ENCODE assay signal across 20 cellular contexts in the genomic region with DNA sequence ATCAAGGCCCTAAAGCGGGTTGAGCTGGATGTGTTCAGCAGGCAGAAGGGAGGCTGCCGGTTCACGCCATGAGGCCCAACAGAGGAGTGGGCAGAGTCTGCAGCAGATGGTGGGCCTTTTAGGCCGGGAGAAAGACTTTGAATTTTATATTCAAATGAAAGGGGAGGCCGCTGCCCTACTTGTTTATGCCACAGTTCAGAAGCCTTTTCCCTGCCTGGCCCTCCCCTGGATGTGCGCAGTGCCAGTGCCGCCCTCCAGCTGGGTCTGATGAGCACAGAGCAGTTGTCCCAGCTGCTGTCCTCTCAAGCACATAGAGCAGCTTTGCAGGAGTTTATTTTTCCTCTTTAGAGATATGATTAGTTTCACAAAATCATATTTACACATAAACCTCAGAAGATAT. TPM values are rescaled to one million over a fixed set of nuclear protein-coding genes. Genes with fewer than 3 reads are reported as not detected.
DNase-seq lines count a peak whose midpoint lies in the region; ATAC-seq and TF ChIP-seq lines count a peak whose summit lies in the region.
"Had no signal": no experiment of that assay in that cellular context is flagged by ENCODE, and none has a peak within 500 bp of the region (broad histone marks: within the 10 kb centered on the region; RNA-seq: fewer than 3 reads in every experiment).

No MANE protein-coding gene starts in this region.

- H3K27ac Mint-ChIP-seq in naive thymus-derived CD4-positive, alpha-beta T cell, result no peak overlapping the region

- H3K27me3 Mint-ChIP-seq in naive thymus-derived CD4-positive, alpha-beta T cell, result peaks cover 0 to 16% (median 4%) of the 10 kb centered on the region in 5 donors

- intact Hi-C loops in naive thymus-derived CD4-positive, alpha-beta T cell (cut with micrococcal nuclease), result no loop called here

- TF ChIP-seq CTCF in brain microvascular endothelial cell (IDR thresholded peaks at IDR 0.05; ENCODE audit: low read depth, low read length, missing control alignments), result no peak

- H3K4me3 ChIP-seq in naive thymus-derived CD4-positive, alpha-beta T cell (ENCODE audit: low read length), result no peak overlapping the region
- no peak overlapping the region for H3K4me3 ChIP-seq in brain microvascular endothelial cell (ENCODE audit: low read depth, low read length)
- H3K4me3 ChIP-seq: A549, GM23248 had no signal

- no peaks in the 10 kb centered on the region for H3K36me3 Mint-ChIP-seq in naive thymus-derived CD4-positive, alpha-beta T cell

- POLR2A ChIA-PET in naive thymus-derived CD4-positive, alpha-beta T cell (lab: Charles Lee), result no interaction called here

- peak; percentile 90 for DNase-seq in Ammon's horn (ENCODE audit: low spot score)
- peak in 42 of 56 donors; percentile 3 to 82 (median 48) for DNase-seq in amygdala (lab: John Stamatoyannopoulos, UW)
- DNase-seq in hippocampal formation (lab: John Stamatoyannopoulos, UW), result peak; percentile 64 to 66
- DNase-seq in pons (ENCODE audit: low spot score), result peak; percentile 80
- no peak for DNase-seq in naive thymus-derived CD4-positive, alpha-beta T cell
- no peak for DNase-seq in brain microvascular endothelial cell
- DNase-seq: Caco-2; DMS79 treated with DMSO at 0.1 percent for 48 hours; GDM1; GM23248; MV-4-11; NCI-H1417 treated with DMSO at 0.1 percent for 48 hours; NCI-H2029; NCI-H524 treated with DMSO at 0.1 percent for 48 hours; NK-92 treated with Interleukin-12 subunit alpha and Interleukin-12 subunit beta, amount 100 ng/mL, for 24 hours; OCI-M1; RPMI8226 had no signal

- H3K9me3 Mint-ChIP-seq in naive thymus-derived CD4-positive, alpha-beta T cell, result no peaks in the 10 kb centered on the region

- ATAC-seq in naive thymus-derived CD4-positive, alpha-beta T cell, result no peak
- ATAC-seq in HG03378 (IDR thresholded peaks at IDR 0.05; ENCODE audit: unreplicated experiment) (no peak), HG03469 (IDR thresholded peaks at IDR 0.05; ENCODE audit: unreplicated experiment) (no peak)
- ATAC-seq: A549 had no signal

- no peaks in the 10 kb centered on the region for H3K27me3 ChIP-seq in naive thymus-derived CD4-positive, alpha-beta T cell (ENCODE audit: control insufficient read depth in 2 of 2, insufficient read depth in 2 of 2, low read length in 2 of 2)
- H3K27me3 ChIP-seq in brain microvascular endothelial cell (replicated peaks), result no peaks in the 10 kb centered on the region

- no peak overlapping the region for H3K27ac ChIP-seq in naive thymus-derived CD4-positive, alpha-beta T cell (ENCODE audit: low read depth, low read length)
- H3K27ac ChIP-seq in brain microvascular endothelial cell, result no peak overlapping the region
- H3K27ac ChIP-seq: A549, GM23248 had no signal

- H3K36me3 ChIP-seq in naive thymus-derived CD4-positive, alpha-beta T cell (ENCODE audit: control insufficient read depth in 2 of 3, insufficient read depth in 3 of 3, low read length in 3 of 3), result no peaks in the 10 kb centered on the region
- no peaks in the 10 kb centered on the region for H3K36me3 ChIP-seq in brain microvascular endothelial cell (replicated peaks)

- H3K4me3 Mint-ChIP-seq in naive thymus-derived CD4-positive, alpha-beta T cell, result no peak overlapping the region

- peaks cover 0 to 5% (median 0%) of the 10 kb centered on the region in 7 donors for H3K4me1 Mint-ChIP-seq in naive thymus-derived CD4-positive, alpha-beta T cell

- CTCF ChIA-PET in naive thymus-derived CD4-positive, alpha-beta T cell (lab: Charles Lee), result interaction anchor here (0.6 kb wide), 1 partner anchor 10 kb away, joined by 4 read pairs; no protein-coding TSS in a partner anchor

- in situ Hi-C loops in brain microvascular endothelial cell (cut with HindIII; ENCODE audit: low pct_ligation_motif_present, low sequenced_read_pairs), result no loop called here

- no peaks in the 10 kb centered on the region for H3K4me1 ChIP-seq in naive thymus-derived CD4-positive, alpha-beta T cell (ENCODE audit: control insufficient read depth in 2 of 2, insufficient read depth in 2 of 2, low read length in 2 of 2)
- H3K4me1 ChIP-seq: A549, Caco-2 had no signal

- H3K9me3 ChIP-seq in naive thymus-derived CD4-positive, alpha-beta T cell (ENCODE audit: control insufficient read depth in 2 of 3, low read length in 3 of 3), result no peaks in the 10 kb centered on the region
- H3K9me3 ChIP-seq: A549, Caco-2 had no signal

RNA-seq across cellular contexts. Expression of gene TTC12, which starts 46.8 kb away (rescaled TPM):
- total RNA-seq in naive thymus-derived CD4-positive, alpha-beta T cell, result 10 to 100 TPM; 14.1 to 84.5 (median 58.2) TPM
- polyA plus RNA-seq in naive thymus-derived CD4-positive, alpha-beta T cell, result 10 to 100 TPM in 1 of 2 donors, 1 to 10 TPM in 1; 8.2 to 13.2 TPM

Comparison
In these comparisons a context has a peak if more than half of its experiments do, and no peak if none do; other contexts are left out.
1. DNase-seq: peak in Ammon's horn (single experiment), amygdala (42 of 56), hippocampal formation (2 of 2) and pons (single experiment); none in naive thymus-derived CD4-positive, alpha-beta T cell (0 of 9) and brain microvascular endothelial cell (single experiment).